ENCODE assay signal across 9 cellular contexts in the genomic region with DNA sequence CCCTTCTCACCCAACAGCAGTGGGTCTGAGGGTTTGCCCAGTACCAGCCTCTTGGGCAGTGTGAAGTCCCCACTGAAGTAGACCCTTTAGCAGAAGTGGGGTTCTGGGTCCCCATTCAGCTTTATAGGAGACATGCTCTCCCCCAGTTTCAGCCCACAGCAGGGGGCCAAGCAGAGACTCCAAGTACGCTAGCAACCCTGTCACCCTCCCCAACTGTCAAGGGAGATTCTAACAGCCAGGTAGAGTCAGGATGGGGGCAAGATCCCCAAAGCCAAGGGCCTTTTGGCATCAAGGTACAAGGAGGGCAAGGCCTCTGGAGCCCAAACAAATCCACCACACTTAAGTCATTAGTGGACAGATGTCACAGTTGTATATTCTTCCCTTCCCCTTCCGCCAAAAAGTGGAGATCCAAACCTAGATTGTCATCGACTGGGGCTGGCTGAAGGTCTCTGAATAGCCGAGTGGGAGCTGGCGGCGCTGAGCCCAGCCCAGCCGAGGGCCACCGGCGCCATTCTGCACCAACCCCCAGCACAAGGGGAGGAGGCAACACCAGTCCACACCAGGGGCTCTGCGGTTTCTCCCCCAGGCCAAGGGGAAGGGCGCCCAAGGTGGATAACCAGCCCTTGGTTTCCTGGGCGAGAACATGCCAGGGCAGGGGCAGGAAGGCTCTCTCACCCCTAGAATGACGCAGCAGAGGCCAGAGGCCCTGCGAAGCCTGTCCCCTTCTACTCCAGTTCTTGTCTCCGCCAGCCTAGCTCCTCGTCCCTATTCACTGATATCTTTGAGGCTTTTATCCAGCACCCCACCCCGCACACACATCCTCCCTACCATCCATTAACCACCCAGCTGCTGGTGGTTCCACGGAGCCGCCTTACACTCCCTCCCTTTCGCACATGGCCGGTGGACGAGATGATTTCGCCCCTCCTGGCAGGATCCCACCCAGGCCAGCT. TPM values are rescaled to one million over a fixed set of nuclear protein-coding genes. Genes with fewer than 3 reads are reported as not detected.
DNase-seq lines count a peak whose midpoint lies in the region; ATAC-seq lines count a peak whose summit lies in the region.
"Had no signal": no experiment of that assay in that cellular context is flagged by ENCODE, and none has a peak within 500 bp of the region (broad histone marks: within the 10 kb centered on the region; RNA-seq: fewer than 3 reads in every experiment).

No MANE protein-coding gene starts in this region.

- H3K4me1 Mint-ChIP-seq in activated T-helper 17 cell treated with anti-CD3 and anti-CD28 coated beads, Interleukin-2, amount 50 U/mL, for 72 hours = no peaks in the 10 kb centered on the region

- no peak for ATAC-seq in activated T-helper 17 cell treated with anti-CD3 and anti-CD28 coated beads, Interleukin-2, amount 50 U/mL, for 72 hours (replicated peaks)
- ATAC-seq in GM21423 (IDR thresholded peaks at IDR 0.05; ENCODE audit: unreplicated experiment) = no peak

- no peak overlapping the region for H3K27ac Mint-ChIP-seq in activated T-helper 17 cell treated with anti-CD3 and anti-CD28 coated beads, Interleukin-2, amount 50 U/mL, for 72 hours

- peak overlapping the region; percentile 97 for H3K27ac ChIP-seq in rectal smooth muscle tissue (ENCODE audit: low read depth, low read length)

- H3K4me3 ChIP-seq in H7 (ENCODE audit: insufficient read depth, low read depth, low read length) = peak overlapping the region; percentile 77
- peak overlapping the region; percentile 94 for H3K4me3 ChIP-seq in iPS-11a (ENCODE audit: low read depth, low read length)
- H3K4me3 ChIP-seq in rectal smooth muscle tissue (ENCODE audit: low read length) = peak overlapping the region; percentile 77

- peak overlapping the region; percentile 57 for H3K9ac ChIP-seq in rectal smooth muscle tissue (ENCODE audit: low read length)

- intact Hi-C loops in posterior vena cava (cut with DNase I) = no loop called here

- DNase-seq in H7 (peak; percentile 59), cerebellar nuclear complex (lab: John Stamatoyannopoulos, UW) (no peak), iPS-NIHi7 (ENCODE audit: extremely low spot score) (no peak), posterior vena cava (ENCODE audit: low spot score) (no peak)
- DNase-seq: activated CD4-positive, alpha-beta T cell treated with anti-CD3 and anti-CD28 coated beads, Interleukin-2, amount 50 U/mL, for 48 hours had no signal

- H3K27me3 ChIP-seq in H7 (ENCODE audit: control insufficient read depth, insufficient read depth, low read length) (no peaks in the 10 kb centered on the region), rectal smooth muscle tissue (ENCODE audit: control insufficient read depth, insufficient read depth, low read length) (no peaks in the 10 kb centered on the region)

- no peaks in the 10 kb centered on the region for H3K9me3 Mint-ChIP-seq in activated T-helper 17 cell treated with anti-CD3 and anti-CD28 coated beads, Interleukin-2, amount 50 U/mL, for 72 hours

- H3K36me3 Mint-ChIP-seq in activated T-helper 17 cell treated with anti-CD3 and anti-CD28 coated beads, Interleukin-2, amount 50 U/mL, for 72 hours (ENCODE audit: low read depth) = no peaks in the 10 kb centered on the region

- H3K4me1 ChIP-seq in rectal smooth muscle tissue (ENCODE audit: control insufficient read depth, insufficient read depth, low read length) = peaks cover 16% of the 10 kb centered on the region

- H3K27me3 Mint-ChIP-seq in activated T-helper 17 cell treated with anti-CD3 and anti-CD28 coated beads, Interleukin-2, amount 50 U/mL, for 72 hours = peaks cover 35% of the 10 kb centered on the region

- peak overlapping the region; percentile 34 for H3K4me3 Mint-ChIP-seq in activated T-helper 17 cell treated with anti-CD3 and anti-CD28 coated beads, Interleukin-2, amount 50 U/mL, for 72 hours

- H3K36me3 ChIP-seq in H7 (replicated peaks; ENCODE audit: control insufficient read depth, insufficient read depth, low read length) (0 out of 2 replicates have a peak, but pooled peaks cover 1% of the 10 kb centered on the region), rectal smooth muscle tissue (ENCODE audit: control insufficient read depth, insufficient read depth, low read length) (no peaks in the 10 kb centered on the region)

RNA-seq across cellular contexts. Expression of gene RBPMS2, which starts 1.5 kb away (rescaled TPM):
- total RNA-seq in H7 (2014; rRNA removed; shearing (Covaris generic)) = 8.5 and 9.4 TPM in 2 replicates
- not detected for total RNA-seq in activated T-helper 17 cell treated with anti-CD3 and anti-CD28 coated beads, Interleukin-2, amount 50 U/mL, for 72 hours
- 1 to 10 TPM; 5.3 to 9.4 TPM for total RNA-seq in posterior vena cava

RNA-seq across cellular contexts. Expression of gene PIF1, which starts 51.6 kb away (rescaled TPM):
- total RNA-seq in H7 (2014; rRNA removed; shearing (Covaris generic)) = 100 and 124 TPM in 2 replicates
- 10 to 100 TPM; 44.4 to 53.1 TPM for total RNA-seq in activated T-helper 17 cell treated with anti-CD3 and anti-CD28 coated beads, Interleukin-2, amount 50 U/mL, for 72 hours
- total RNA-seq in posterior vena cava = 1 to 10 TPM in 1 of 2 donors, under 1 TPM in 1; 0.95 to 1.9 TPM

Comparison
In these comparisons a context has a peak if more than half of its experiments do, and no peak if none do; other contexts are left out.
1. RNA of gene PIF1, which starts 51.6 kb away (total RNA-seq): 100 to 124 TPM in H7 and 44.4 to 53.1 TPM in activated T-helper 17 cell treated with anti-CD3 and anti-CD28 coated beads, Interleukin-2, amount 50 U/mL, for 72 hours; 0.95 to 1.9 TPM in posterior vena cava; every median in the first group is over 10 times any median in the second.
2. Peak in every context shown above with its lines, with median percentiles within 50 percentile points of each other: H3K4me3 ChIP-seq.